In genomic region chr18:48845174-48845573, GRCh38 we compare ENCODE assay signal across 1 cellular context.
A peak's percentile ranks its signal among the peaks of the same experiment; 100 is the strongest.
TF ChIP-seq lines count a peak whose summit lies in the region.

No MANE protein-coding gene starts in this region.

TF ChIP-seq in K562, 482 proteins besides CTCF, POLR2A, EP300 and RAD21 (continued from another document):
- TF ChIP-seq FOXP4 (CRISPR knock-in tag; IDR thresholded peaks at IDR 0.05; ENCODE audit: borderline replicate concordance) = no peak
- no peak for TF ChIP-seq POLR2AphosphoS2 (IDR thresholded peaks at IDR 0.05; ENCODE audit: low read length)
- TF ChIP-seq CBFA2T3 (IDR thresholded peaks at IDR 0.05) = peak; percentile 70
- TF ChIP-seq MNT (conservative IDR thresholded peaks at IDR 0.05) = no peak
- no peak for TF ChIP-seq ZNF740 (CRISPR knock-in tag; IDR thresholded peaks at IDR 0.05)
- no peak for TF ChIP-seq ZNF740 (tag; IDR thresholded peaks at IDR 0.05)
- peak; percentile 66; the same call in 1 of the 2 replicates for TF ChIP-seq ESRRA (IDR thresholded peaks at IDR 0.05; ENCODE audit: borderline replicate concordance, low read depth)
- no peak for TF ChIP-seq SREBF1 (IDR thresholded peaks at IDR 0.05; ENCODE audit: borderline replicate concordance, low read depth, low read length)
- no peak for TF ChIP-seq DNMT1 (IDR thresholded peaks at IDR 0.05)
- peak; percentile 57; the same call in 1 of the 2 replicates for TF ChIP-seq NR2C1 (IDR thresholded peaks at IDR 0.05)
- peak; percentile 80 for TF ChIP-seq NR2C1 (tag; IDR thresholded peaks at IDR 0.05)
- TF ChIP-seq SMARCA4 (IDR thresholded peaks at IDR 0.05) = peak; percentile 21; the same call in 1 of the 2 replicates
- peak; percentile 35 for TF ChIP-seq CBFA2T2 (conservative IDR thresholded peaks at IDR 0.05)
- peak; percentile 45; the same call in 1 of the 2 replicates for TF ChIP-seq SOX6 (IDR thresholded peaks at IDR 0.05)
- no peak for TF ChIP-seq TAL1 (IDR thresholded peaks at IDR 0.05)
- TF ChIP-seq KDM1A (IDR thresholded peaks at IDR 0.05) = peak; percentile 18 to 52; a peak in 2 of 4 replicates
- no peak for TF ChIP-seq XRCC4 (IDR thresholded peaks at IDR 0.05; ENCODE audit: extremely low read depth, insufficient read depth, insufficient read length)
- TF ChIP-seq ZNF174 (CRISPR knock-in tag; IDR thresholded peaks at IDR 0.05) = no peak
- no peak for TF ChIP-seq NFYB (IDR thresholded peaks at IDR 0.05; ENCODE audit: extremely low read depth, insufficient read length)
